21 cellular contexts compared by ENCODE assay signal in genomic region chr7:18192228-18192627, GRCh38.
"Had no signal": no experiment of that assay in that cellular context is flagged by ENCODE, and none has a peak within 500 bp of the region (broad histone marks: within the 10 kb centered on the region; RNA-seq: fewer than 3 reads in every experiment).

No MANE protein-coding gene starts in this region.

- DNase-seq: KBM-7, MV-4-11, NCI-H1048, NCI-H1105, NCI-H1417, NCI-H1436 treated with DMSO at 0.1 percent for 48 hours, NCI-H1694, NCI-H187 treated with DMSO at 0.1 percent for 48 hours, NCI-H2029 treated with DMSO at 0.1 percent for 48 hours, NCI-H2227 treated with DMSO at 0.1 percent for 48 hours, NCI-H446, NCI-H510A, NCI-H524 treated with DMSO at 0.1 percent for 48 hours, NCI-H69, NCI-H774, PC-3, SHP77, SK-N-SH, SW 1271, T-cell had no signal

- ATAC-seq: Panc1, PC-3, T-cell had no signal

- H3K27ac Mint-ChIP-seq: T-cell had no signal

- H3K4me1 Mint-ChIP-seq: T-cell had no signal

- H3K4me3 Mint-ChIP-seq: T-cell had no signal

- H3K36me3 Mint-ChIP-seq: T-cell had no signal
